ENCODE assay signal across 15 cellular contexts in the genomic region with DNA sequence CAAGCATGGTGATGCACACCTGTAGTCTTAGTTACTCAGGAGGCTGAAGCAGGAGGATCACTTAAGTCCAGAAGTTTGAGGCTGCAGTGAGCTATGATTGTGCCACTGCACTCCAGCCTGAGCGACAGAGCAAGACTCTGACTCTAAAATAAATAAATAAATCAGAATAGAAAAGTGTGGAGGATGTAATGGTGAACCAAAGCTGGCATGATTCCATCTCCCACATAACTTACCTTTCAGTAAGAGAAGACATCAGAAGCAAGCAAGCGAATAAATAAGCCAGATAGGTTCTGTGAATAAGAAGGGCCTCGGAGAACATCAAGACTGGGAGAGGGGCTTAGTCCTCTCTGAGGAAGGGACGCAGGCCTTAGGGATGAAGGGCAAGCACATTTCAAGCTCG. TPM values are rescaled to one million over a fixed set of nuclear protein-coding genes. Genes with fewer than 3 reads are reported as not detected.
A peak's percentile ranks its signal among the peaks of the same experiment; 100 is the strongest.
DNase-seq lines count a peak whose midpoint lies in the region; ATAC-seq and TF ChIP-seq lines count a peak whose summit lies in the region.
"Had no signal": no experiment of that assay in that cellular context is flagged by ENCODE, and none has a peak within 500 bp of the region (broad histone marks: within the 10 kb centered on the region; RNA-seq: fewer than 3 reads in every experiment).

No MANE protein-coding gene starts in this region.

- H3K9me3 ChIP-seq in hepatocyte (ENCODE audit: low read depth): no peaks in the 10 kb centered on the region
- no peaks in the 10 kb centered on the region for H3K9me3 ChIP-seq in skeletal muscle satellite cell (replicated peaks; ENCODE audit: low read length)
- no peaks in the 10 kb centered on the region for H3K9me3 ChIP-seq in HAP-1

- DNase-seq in GM23338 (ENCODE audit: low spot score): no peak
- no peak for DNase-seq in hepatocyte (ENCODE audit: low spot score)
- DNase-seq in dorsolateral prefrontal cortex: no peak
- DNase-seq in LoVo (ENCODE audit: low spot score): no peak
- no peak for DNase-seq in HAP-1 (ENCODE audit: low spot score in 2 of 2)
- DNase-seq: activated naive CD8-positive, alpha-beta T cell treated with anti-CD3 and anti-CD28 coated beads, Interleukin-2, amount 50 U/mL, for 24 hours; activated T-cell treated with anti-CD3 and anti-CD28 coated beads, Interleukin-2, amount 50 U/mL, for 4 hours; DND-41; Kasumi-1; NCI-H187; NCI-H526 treated with DMSO at 0.1 percent for 48 hours had no signal

- no peaks in the 10 kb centered on the region for H3K79me2 ChIP-seq in GM23338 (replicated peaks; ENCODE audit: insufficient read depth)
- H3K79me2 ChIP-seq in hepatocyte: no peaks in the 10 kb centered on the region

- H3K27me3 Mint-ChIP-seq in GM23338 (ENCODE audit: insufficient read depth, low read depth, poor library complexity): peaks cover 5% of the 10 kb centered on the region
- H3K27me3 Mint-ChIP-seq: activated naive CD8-positive, alpha-beta T cell treated with anti-CD3 and anti-CD28 coated beads, Interleukin-2, amount 50 U/mL, for 24 hours; B cell had no signal

- H3K9me3 Mint-ChIP-seq in GM23338: no peaks in the 10 kb centered on the region; the same call in 2 of the 3 replicates
- H3K9me3 Mint-ChIP-seq: activated naive CD8-positive, alpha-beta T cell treated with anti-CD3 and anti-CD28 coated beads, Interleukin-2, amount 50 U/mL, for 24 hours; activated T-cell treated with anti-CD3 and anti-CD28 coated beads, Interleukin-2, amount 50 U/mL, for 4 hours had no signal

- no peak overlapping the region for H3K4me2 ChIP-seq in GM23338
- no peak overlapping the region for H3K4me2 ChIP-seq in hepatocyte
- no peak overlapping the region for H3K4me2 ChIP-seq in skeletal muscle satellite cell (ENCODE audit: low read length)

- 90% methylated on average over 5 of the region's 5 CpGs for WGBS in hepatocyte (ENCODE audit: low lambda C conversion rate, missing lambda C conversion rate)

- intact Hi-C loops in dorsolateral prefrontal cortex (cut with DNase I): no loop called here

- no peak overlapping the region for H3K27ac Mint-ChIP-seq in GM23338
- H3K27ac Mint-ChIP-seq: activated naive CD8-positive, alpha-beta T cell treated with anti-CD3 and anti-CD28 coated beads, Interleukin-2, amount 50 U/mL, for 24 hours; B cell had no signal

- no peak for ATAC-seq in GM23338
- no peak for ATAC-seq in GM19035 (IDR thresholded peaks at IDR 0.05; ENCODE audit: unreplicated experiment)
- ATAC-seq: activated naive CD8-positive, alpha-beta T cell treated with anti-CD3 and anti-CD28 coated beads, Interleukin-2, amount 50 U/mL, for 24 hours; activated T-cell treated with anti-CD3 and anti-CD28 coated beads, Interleukin-2, amount 50 U/mL, for 4 hours had no signal

- H3K4me3 ChIP-seq in GM23338 (no peak overlapping the region), hepatocyte (no peak overlapping the region), skeletal muscle satellite cell (ENCODE audit: low read length) (no peak overlapping the region), dorsolateral prefrontal cortex (no peak overlapping the region), HAP-1 (no peak overlapping the region)

- H4K20me1 ChIP-seq in GM23338 (replicated peaks; ENCODE audit: insufficient read depth): no peaks in the 10 kb centered on the region
- no peaks in the 10 kb centered on the region for H4K20me1 ChIP-seq in hepatocyte (ENCODE audit: insufficient read depth, poor library complexity, severe bottlenecking)

- no peaks in the 10 kb centered on the region for H3F3A ChIP-seq in GM23338 (replicated peaks; ENCODE audit: low read depth)

- no peak overlapping the region for H3K27ac ChIP-seq in GM23338 (ENCODE audit: low read depth)
- peak overlapping the region; percentile 60; the same call in 1 of the 2 replicates for H3K27ac ChIP-seq in VCaP
- H3K27ac ChIP-seq in hepatocyte: peak overlapping the region; percentile 96
- H3K27ac ChIP-seq in dorsolateral prefrontal cortex: peak overlapping the region in 9 of 59 donors; percentile 6 to 51 (median 18)

- peaks cover 4% of the 10 kb centered on the region; the same call in 1 of the 3 replicates for H3K4me1 Mint-ChIP-seq in GM23338

- no peaks in the 10 kb centered on the region for H3K4me1 ChIP-seq in GM23338 (ENCODE audit: insufficient read depth)
- peaks cover 29% of the 10 kb centered on the region for H3K4me1 ChIP-seq in hepatocyte (ENCODE audit: insufficient read depth)
- H3K4me1 ChIP-seq in skeletal muscle satellite cell (ENCODE audit: control insufficient read depth, insufficient read depth, low read length): peaks cover 51% of the 10 kb centered on the region
- 0 out of 2 replicates have a peak, but pooled peaks cover 4% of the 10 kb centered on the region for H3K4me1 ChIP-seq in HAP-1

- H3K27me3 ChIP-seq in GM23338 (ENCODE audit: insufficient read depth): no peaks in the 10 kb centered on the region
- H3K27me3 ChIP-seq in hepatocyte: no peaks in the 10 kb centered on the region
- H3K27me3 ChIP-seq in skeletal muscle satellite cell (ENCODE audit: control insufficient read depth, insufficient read depth, low read length): no peaks in the 10 kb centered on the region
- H3K27me3 ChIP-seq in dorsolateral prefrontal cortex: no peaks in the 10 kb centered on the region
- no peaks in the 10 kb centered on the region for H3K27me3 ChIP-seq in HAP-1 (ENCODE audit: low read depth)

- in situ Hi-C loops in HAP-1 (cut with MboI; ENCODE audit: low sequenced_read_pairs): no loop called here

- H3K9me2 ChIP-seq in GM23338 (ENCODE audit: insufficient read depth): no peaks in the 10 kb centered on the region
- no peaks in the 10 kb centered on the region for H3K9me2 ChIP-seq in hepatocyte (replicated peaks; ENCODE audit: insufficient read depth)

- no peak overlapping the region for H3K4me3 Mint-ChIP-seq in GM23338
- H3K4me3 Mint-ChIP-seq: activated T-cell treated with anti-CD3 and anti-CD28 coated beads, Interleukin-2, amount 50 U/mL, for 4 hours; B cell had no signal

- H3K36me3 ChIP-seq in GM23338 (ENCODE audit: insufficient read depth) (no peaks in the 10 kb centered on the region), hepatocyte (replicated peaks; ENCODE audit: insufficient read depth, low read depth) (no peaks in the 10 kb centered on the region), skeletal muscle satellite cell (ENCODE audit: insufficient read depth, low read length) (no peaks in the 10 kb centered on the region), HAP-1 (replicated peaks) (no peaks in the 10 kb centered on the region)

- H2AFZ ChIP-seq in GM23338 (peak overlapping the region; percentile 56; the same call in 1 of the 2 replicates), hepatocyte (no peak overlapping the region)

- no peaks in the 10 kb centered on the region for H3K36me3 Mint-ChIP-seq in GM23338 (ENCODE audit: low read depth)

- H3K9ac ChIP-seq in skeletal muscle satellite cell (ENCODE audit: low read depth, low read length): peak overlapping the region; percentile 85

- no peak for TF ChIP-seq CTCF in GM23338 (conservative IDR thresholded peaks at IDR 0.05; ENCODE audit: low read depth in 2 of 2)
- TF ChIP-seq CTCF in VCaP (conservative IDR thresholded peaks at IDR 0.05): no peak
- no peak for TF ChIP-seq CTCF in hepatocyte (IDR thresholded peaks at IDR 0.05; ENCODE audit: poor library complexity)
- TF ChIP-seq CTCF in dorsolateral prefrontal cortex (IDR thresholded peaks at IDR 0.05 in 54 of 56, conservative IDR thresholded peaks at IDR 0.05 in 2 of 56; ENCODE audit: low read depth in 1 of 56, partially characterized antibody in 56 of 56): no peak

TF ChIP-seq in GM23338, 12 proteins besides CTCF, POLR2A, EP300 and RAD21 (continues in another document):
- TF ChIP-seq NANOG (IDR thresholded peaks at IDR 0.05; ENCODE audit: borderline replicate concordance): no peak
- no peak for TF ChIP-seq EZH2phosphoT487 (IDR thresholded peaks at IDR 0.05; ENCODE audit: unreplicated experiment)
- no peak for TF ChIP-seq ZNF331 (CRISPR knock-in tag; IDR thresholded peaks at IDR 0.05; ENCODE audit: low read depth)
- TF ChIP-seq ETS1 (IDR thresholded peaks at IDR 0.05): no peak
- TF ChIP-seq ZNF114 (CRISPR knock-in tag; IDR thresholded peaks at IDR 0.05): no peak
- TF ChIP-seq STAT1 (IDR thresholded peaks at IDR 0.05; ENCODE audit: unreplicated experiment): no peak
- no peak for TF ChIP-seq EZH2 (IDR thresholded peaks at IDR 0.05; ENCODE audit: low read depth, unreplicated experiment)
- no peak for TF ChIP-seq JUNB (IDR thresholded peaks at IDR 0.05; ENCODE audit: unreplicated experiment)

RNA-seq across cellular contexts. Expression of gene TOMM20, which starts 59.5 kb away (rescaled TPM):
- total RNA-seq in GM23338 (2014; rRNA removed; shearing (Covaris generic)): 138 and 159 TPM in 2 replicates
- polyA plus RNA-seq in GM23338 (2016; fragmentation: Nextera tagmentation; extraction: Ambion mirVana) (116 and 138 TPM in 2 replicates), hepatocyte (51.8 and 55.0 TPM in 2 replicates)
- total RNA-seq in hepatocyte (96.4 and 99.6 TPM in 2 replicates), dorsolateral prefrontal cortex (100 to 1,000 TPM in 119 of 120 experiments, 10 to 100 TPM in 1; 96.2 to 291 (median 209) TPM)
- 90.2 and 104 TPM in 2 replicates for total RNA-seq in skeletal muscle satellite cell (2012; rRNA removed)
